ENCODE assay signal across 21 cellular contexts in genomic region chr12:113003631-113004030, GRCh38. TPM values are rescaled to one million over a fixed set of nuclear protein-coding genes. Genes with fewer than 3 reads are reported as not detected.
DNase-seq lines count a peak whose midpoint lies in the region; ATAC-seq lines count a peak whose summit lies in the region.
"Had no signal": no experiment of that assay in that cellular context is flagged by ENCODE, and none has a peak within 500 bp of the region (broad histone marks: within the 10 kb centered on the region; RNA-seq: fewer than 3 reads in every experiment).

No MANE protein-coding gene starts in this region.

- no peak for DNase-seq in activated naive CD4-positive, alpha-beta T cell treated with anti-CD3 and anti-CD28 coated beads, Interleukin-2, amount 50 U/mL, for 72 hours (ENCODE audit: low spot score in 2 of 2)
- no peak for DNase-seq in activated naive CD4-positive, alpha-beta T cell treated with anti-CD3 and anti-CD28 coated beads, Interleukin-2, amount 10 ng/mL, durations not matched to agents 7 days and 5 days
- DNase-seq in SK-MEL-5 (ENCODE audit: low read depth, low spot score) (peak; percentile 87), left lobe of liver (ENCODE audit: low spot score) (peak; percentile 12), A172 (ENCODE audit: low spot score) (no peak), occipital lobe (lab: John Stamatoyannopoulos, UW) (no peak)
- DNase-seq: KBM-7, MV-4-11, NCI-H1105, NCI-H1694, NCI-H2029 treated with DMSO at 0.1 percent for 48 hours, NCI-H446 treated with DMSO at 0.1 percent for 48 hours, NCI-H526, NCI-H82, PC-9, Right ventricle myocardium superior, RPMI8226 had no signal

- H3K4me3 Mint-ChIP-seq in activated naive CD4-positive, alpha-beta T cell treated with anti-CD3 and anti-CD28 coated beads, Interleukin-2, amount 10 ng/mL, durations not matched to agents 7 days and 5 days = no peak overlapping the region
- no peak overlapping the region for H3K4me3 Mint-ChIP-seq in stimulated activated memory B cell treated with anti-CD40 and anti-IgM and Interleukin-4, amounts not matched to agents 10 μg/mL and 1 μg/mL and 100 μg/mL, for 72 hours

- no peaks in the 10 kb centered on the region for H3K27me3 Mint-ChIP-seq in activated naive CD4-positive, alpha-beta T cell treated with anti-CD3 and anti-CD28 coated beads, Interleukin-2, amount 10 ng/mL, durations not matched to agents 7 days and 5 days
- H3K27me3 Mint-ChIP-seq in stimulated activated memory B cell treated with anti-CD40 and anti-IgM and Interleukin-4, amounts not matched to agents 10 μg/mL and 1 μg/mL and 100 μg/mL, for 72 hours = no peaks in the 10 kb centered on the region

- peaks cover 37 to 39% of the 10 kb centered on the region in 2 donors for H3K36me3 Mint-ChIP-seq in activated naive CD4-positive, alpha-beta T cell treated with anti-CD3 and anti-CD28 coated beads, Interleukin-2, amount 50 U/mL, for 72 hours
- peaks cover 81% of the 10 kb centered on the region for H3K36me3 Mint-ChIP-seq in activated naive CD4-positive, alpha-beta T cell treated with anti-CD3 and anti-CD28 coated beads, Interleukin-2, amount 10 ng/mL, durations not matched to agents 7 days and 5 days
- H3K36me3 Mint-ChIP-seq in stimulated activated memory B cell treated with anti-CD40 and anti-IgM and Interleukin-4, amounts not matched to agents 10 μg/mL and 1 μg/mL and 100 μg/mL, for 72 hours = peaks cover 54% of the 10 kb centered on the region

- CTCF ChIA-PET in activated naive CD4-positive, alpha-beta T cell treated with anti-CD3 and anti-CD28 coated beads, Interleukin-2, amount 10 ng/mL, durations not matched to agents 7 days and 5 days (lab: Charles Lee) = interaction anchor here (0.7 to 1.4 kb wide), 2 partner anchors 11 to 103 kb away, joined by 3 to 4 read pairs; no protein-coding TSS in a partner anchor

- peak overlapping the region; percentile 26 to 57 for H3K27ac Mint-ChIP-seq in activated naive CD4-positive, alpha-beta T cell treated with anti-CD3 and anti-CD28 coated beads, Interleukin-2, amount 50 U/mL, for 72 hours
- H3K27ac Mint-ChIP-seq in activated naive CD4-positive, alpha-beta T cell treated with anti-CD3 and anti-CD28 coated beads, Interleukin-2, amount 10 ng/mL, durations not matched to agents 7 days and 5 days = no peak overlapping the region
- H3K27ac Mint-ChIP-seq in stimulated activated memory B cell treated with anti-CD40 and anti-IgM and Interleukin-4, amounts not matched to agents 10 μg/mL and 1 μg/mL and 100 μg/mL, for 72 hours = no peak overlapping the region

- no peak for ATAC-seq in activated naive CD4-positive, alpha-beta T cell treated with anti-CD3 and anti-CD28 coated beads, Interleukin-2, amount 50 U/mL, for 72 hours
- ATAC-seq in left lobe of liver = no peak
- ATAC-seq in stimulated activated memory B cell treated with anti-CD40 and anti-IgM and Interleukin-4, amounts not matched to agents 10 μg/mL and 1 μg/mL and 100 μg/mL, for 72 hours = no peak

- no peaks in the 10 kb centered on the region for H3K9me3 Mint-ChIP-seq in activated naive CD4-positive, alpha-beta T cell treated with anti-CD3 and anti-CD28 coated beads, Interleukin-2, amount 50 U/mL, for 72 hours
- peaks cover under 1% of the 10 kb centered on the region for H3K9me3 Mint-ChIP-seq in activated naive CD4-positive, alpha-beta T cell treated with anti-CD3 and anti-CD28 coated beads, Interleukin-2, amount 10 ng/mL, durations not matched to agents 7 days and 5 days
- peaks cover 1% of the 10 kb centered on the region for H3K9me3 Mint-ChIP-seq in stimulated activated memory B cell treated with anti-CD40 and anti-IgM and Interleukin-4, amounts not matched to agents 10 μg/mL and 1 μg/mL and 100 μg/mL, for 72 hours

- in situ Hi-C loops in SK-MEL-5 (cut with HindIII; ENCODE audit: low pct_unique_long_range_greater_than_20kb, low sequenced_read_pairs) = no loop called here

- no peaks in the 10 kb centered on the region for H3K4me1 Mint-ChIP-seq in activated naive CD4-positive, alpha-beta T cell treated with anti-CD3 and anti-CD28 coated beads, Interleukin-2, amount 10 ng/mL, durations not matched to agents 7 days and 5 days
- peaks cover 13% of the 10 kb centered on the region for H3K4me1 Mint-ChIP-seq in stimulated activated memory B cell treated with anti-CD40 and anti-IgM and Interleukin-4, amounts not matched to agents 10 μg/mL and 1 μg/mL and 100 μg/mL, for 72 hours

RNA-seq across cellular contexts. Expression of gene OAS2, which starts 25.3 kb away (rescaled TPM):
- 100 to 1,000 TPM in 1 of 2 donors, 10 to 100 TPM in 1; 56.6 to 199 TPM for total RNA-seq in activated naive CD4-positive, alpha-beta T cell treated with anti-CD3 and anti-CD28 coated beads, Interleukin-2, amount 50 U/mL, for 72 hours
- 1.3 and 1.9 TPM in 2 replicates for total RNA-seq in SK-MEL-5 (2014; rRNA removed; shearing (Covaris generic))
- 1.4 and 1.9 TPM in 2 replicates for polyA plus RNA-seq in SK-MEL-5 (2015; cell fraction: cytosol; rRNA removed)
- polyA plus RNA-seq in SK-MEL-5 (2015; cell fraction: nucleus; rRNA removed) = 0.38 and 1.4 TPM in 2 replicates
- total RNA-seq in left lobe of liver = 6.4 TPM
- total RNA-seq in A172 (2014; rRNA removed; shearing (Covaris generic)) = 1.7 and 6.5 TPM in 2 replicates
- 2.0 TPM for total RNA-seq in occipital lobe
- total RNA-seq: A673 had no signal

RNA-seq across cellular contexts. Expression of gene DTX1, which starts 52.9 kb away (rescaled TPM):
- 10 to 100 TPM in 1 of 2 donors, 1 to 10 TPM in 1; 9.8 to 17.3 TPM for total RNA-seq in activated naive CD4-positive, alpha-beta T cell treated with anti-CD3 and anti-CD28 coated beads, Interleukin-2, amount 50 U/mL, for 72 hours
- 0.95 and 1.1 TPM in 2 replicates for total RNA-seq in SK-MEL-5 (2014; rRNA removed; shearing (Covaris generic))
- polyA plus RNA-seq in SK-MEL-5 (2015; cell fraction: cytosol; rRNA removed) = 1.6 and 3.1 TPM in 2 replicates
- polyA plus RNA-seq in SK-MEL-5 (2015; cell fraction: nucleus; rRNA removed) = 2.5 and 3.3 TPM in 2 replicates
- total RNA-seq in left lobe of liver = 24.5 TPM
- total RNA-seq in A172 (2014; rRNA removed; shearing (Covaris generic)) = 2.8 and 3.8 TPM in 2 replicates
- 16.2 TPM for total RNA-seq in occipital lobe
- total RNA-seq: MCF 10A, SJSA1 had no signal

Comparison
In these comparisons a context has a peak if more than half of its experiments do, and no peak if none do; other contexts are left out.
1. H3K27ac Mint-ChIP-seq: peak in activated naive CD4-positive, alpha-beta T cell treated with anti-CD3 and anti-CD28 coated beads, Interleukin-2, amount 50 U/mL, for 72 hours (2 of 2); none in activated naive CD4-positive, alpha-beta T cell treated with anti-CD3 and anti-CD28 coated beads, Interleukin-2, amount 10 ng/mL, durations not matched to agents 7 days and 5 days (single experiment) and stimulated activated memory B cell treated with anti-CD40 and anti-IgM and Interleukin-4, amounts not matched to agents 10 μg/mL and 1 μg/mL and 100 μg/mL, for 72 hours (single experiment).
2. DNase-seq: peak in SK-MEL-5 (single experiment) and left lobe of liver (single experiment); none in activated naive CD4-positive, alpha-beta T cell treated with anti-CD3 and anti-CD28 coated beads, Interleukin-2, amount 50 U/mL, for 72 hours (0 of 2), activated naive CD4-positive, alpha-beta T cell treated with anti-CD3 and anti-CD28 coated beads, Interleukin-2, amount 10 ng/mL, durations not matched to agents 7 days and 5 days (single experiment), A172 (single experiment) and occipital lobe (single experiment).